In the genomic region with DNA sequence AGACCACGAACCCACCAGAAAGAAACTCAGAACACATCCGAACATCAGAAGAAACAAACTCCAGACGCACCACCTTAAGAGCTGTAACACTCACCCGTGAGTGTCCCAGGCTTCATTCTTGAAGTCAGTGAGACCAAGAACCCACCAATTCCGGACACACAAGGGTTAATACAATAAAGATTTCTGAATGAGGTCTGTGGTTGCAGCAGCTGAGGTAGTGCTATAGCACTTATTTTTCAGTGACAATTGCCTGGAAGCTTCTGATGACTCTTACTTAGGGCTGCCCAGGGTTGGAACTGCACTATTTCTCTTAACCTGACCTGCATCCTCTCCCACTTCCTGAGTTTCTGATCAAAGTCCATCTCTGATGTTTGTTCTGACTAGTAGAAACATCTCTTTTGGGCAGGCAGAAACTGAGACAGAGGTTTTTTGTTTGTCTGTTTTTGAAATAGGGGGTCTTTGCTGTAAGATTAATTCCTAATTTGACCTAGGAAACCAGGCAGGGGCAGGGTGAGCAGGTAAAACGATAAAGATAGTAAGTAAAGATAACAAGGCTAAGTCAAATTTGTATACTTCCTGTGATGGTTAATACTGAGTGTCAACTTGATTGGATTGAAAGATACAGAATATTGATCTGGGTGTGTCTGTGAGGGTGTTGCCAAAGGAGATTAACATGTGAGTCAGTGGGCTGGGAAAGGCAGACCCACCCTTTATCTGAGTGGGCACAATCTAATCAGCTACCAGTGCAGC, we compare ENCODE assay signal across 9 cellular contexts.
DNase-seq lines count a peak whose midpoint lies in the region; ATAC-seq, FAIRE-seq and TF ChIP-seq lines count a peak whose summit lies in the region.
"Had no signal": no experiment of that assay in that cellular context is flagged by ENCODE, and none has a peak within 500 bp of the region (broad histone marks: within the 10 kb centered on the region; RNA-seq: fewer than 3 reads in every experiment).

No MANE protein-coding gene starts in this region.

- peak; percentile 25 for DNase-seq in Caki2 (ENCODE audit: low read depth)
- DNase-seq in H7 = no peak
- peak; percentile 92 for DNase-seq in SW480 (ENCODE audit: low spot score)
- DNase-seq in glutamatergic neuron = no peak
- DNase-seq in sciatic nerve (ENCODE audit: low spot score) = no peak
- no peak for DNase-seq in omental fat pad (ENCODE audit: low spot score)
- no peak for DNase-seq in HTR-8/SVneo (ENCODE audit: insufficient read length, low spot score)
- no peak for DNase-seq in NCI-H1417 treated with DMSO at 0.1 percent for 48 hours (lab: John Stamatoyannopoulos, UW)
- DNase-seq: left ventricle myocardium superior had no signal

- ATAC-seq in sciatic nerve (no peak), omental fat pad (ENCODE audit: low FRiP score) (no peak)
- ATAC-seq: left ventricle myocardium superior had no signal

- TF ChIP-seq CTCF in glutamatergic neuron (IDR thresholded peaks at IDR 0.05; ENCODE audit: partially characterized antibody, unreplicated experiment) = no peak
- no peak for TF ChIP-seq CTCF in omental fat pad (IDR thresholded peaks at IDR 0.05)

- H3K4me1 Mint-ChIP-seq in glutamatergic neuron (ENCODE audit: low read depth, unreplicated experiment) = peaks cover 20% of the 10 kb centered on the region

- no peaks in the 10 kb centered on the region for H3K36me3 Mint-ChIP-seq in glutamatergic neuron (ENCODE audit: unreplicated experiment)

- no peak for FAIRE-seq in HTR-8/SVneo (lab: Jason Lieb, UNC)

- in situ Hi-C loops in Caki2 (cut with HindIII; ENCODE audit: low pct_unique_long_range_greater_than_20kb, low sequenced_read_pairs) = no loop called here

- H3K4me3 Mint-ChIP-seq in glutamatergic neuron (ENCODE audit: unreplicated experiment) = no peak overlapping the region

- H3K36me3 ChIP-seq in H7 (replicated peaks; ENCODE audit: control insufficient read depth, insufficient read depth, low read length) = no peaks in the 10 kb centered on the region

- peak overlapping the region; percentile 9 for H3K27ac Mint-ChIP-seq in glutamatergic neuron (ENCODE audit: unreplicated experiment)

- intact Hi-C loops in sciatic nerve (cut with DNase I) = no loop called here

- H3K4me3 ChIP-seq in H7 (ENCODE audit: insufficient read depth, low read depth, low read length) = peak overlapping the region; percentile 32; the same call in 1 of the 2 replicates

- H3K27me3 ChIP-seq in H7 (ENCODE audit: control insufficient read depth, insufficient read depth, low read length) = no peaks in the 10 kb centered on the region

- peaks cover 2% of the 10 kb centered on the region for H3K9me3 Mint-ChIP-seq in glutamatergic neuron (ENCODE audit: unreplicated experiment)

- peaks cover 4% of the 10 kb centered on the region for H3K27me3 Mint-ChIP-seq in glutamatergic neuron (ENCODE audit: unreplicated experiment)

Comparison
In these comparisons a context has a peak if more than half of its experiments do, and no peak if none do; other contexts are left out.
1. DNase-seq: peak in Caki2 (single experiment) and SW480 (single experiment); none in H7 (single experiment), glutamatergic neuron (single experiment), sciatic nerve (single experiment), omental fat pad (single experiment), HTR-8/SVneo (single experiment) and NCI-H1417 treated with DMSO at 0.1 percent for 48 hours (single experiment).